ENCODE assay signal across 8 cellular contexts in genomic region chr9:79623799-79624721, GRCh38. TPM values are rescaled to one million over a fixed set of nuclear protein-coding genes. Genes with fewer than 3 reads are reported as not detected.
DNase-seq lines count a peak whose midpoint lies in the region; TF ChIP-seq lines count a peak whose summit lies in the region.

No MANE protein-coding gene starts in this region.

- H3K4me1 ChIP-seq in HEK293 (ENCODE audit: control insufficient read depth, insufficient read depth, low read length), result no peaks in the 10 kb centered on the region

- POLR2A ChIA-PET in HEK293 (lab: Yijun Ruan, JAX), result interaction anchor here (0.6 to 2.2 kb wide), 2 partner anchors 53 to 1280 kb away, joined by 3 to 10 read pairs; partner anchors contain the start of gene TLE4

- no peak overlapping the region for H3K27ac ChIP-seq in HEK293 (ENCODE audit: extremely low read depth, low read depth, low read length)

- peaks cover 6 to 10% (median 7%) of the 10 kb centered on the region in 3 donors for H3K27me3 Mint-ChIP-seq in immature natural killer cell (ENCODE audit: low read depth in 3 of 3)

- H3K4me3 ChIP-seq in HEK293 (ENCODE audit: low read depth, low read length), result no peak overlapping the region

- H3K36me3 Mint-ChIP-seq in immature natural killer cell, result peaks cover 0 to 8% (median 4%) of the 10 kb centered on the region in 3 donors

- H3K4me1 Mint-ChIP-seq in immature natural killer cell, result peaks cover 83 to 91% of the 10 kb centered on the region in 2 donors

- no peaks in the 10 kb centered on the region for H3K9me3 Mint-ChIP-seq in immature natural killer cell

- H3K4me3 Mint-ChIP-seq in immature natural killer cell, result peak overlapping the region; percentile 73 to 85 (median 79)

- DNase-seq in NCI-H2227 treated with DMSO at 0.1 percent for 48 hours (lab: John Stamatoyannopoulos, UW), result peak; percentile 9
- DNase-seq in NCI-H2227 (lab: John Stamatoyannopoulos, UW; ENCODE audit: unreplicated experiment), result no peak
- peak; percentile 61 for DNase-seq in M059J (ENCODE audit: low read depth)
- peak; percentile 6 for DNase-seq in activated T-cell treated with anti-CD3 and anti-CD28 coated beads for 4 hours
- peak; percentile 84 to 85 (median 84) for DNase-seq in immature natural killer cell
- DNase-seq in stimulated activated CD8-positive, alpha-beta memory T cell treated with anti-CD3 and anti-CD28 coated beads, Interleukin-7, amount 100 ng/mL, for 4 hours (ENCODE audit: low read depth in 2 of 2), result peak; percentile 35 to 44
- DNase-seq in NCI-H1694 treated with DMSO at 0.1 percent for 48 hours (lab: John Stamatoyannopoulos, UW), result no peak

- CTCF ChIA-PET in HEK293 (lab: Yijun Ruan, JAX), result interaction anchor here (0.7 kb wide), 1 partner anchor 240 kb away, joined by 4 read pairs; no protein-coding TSS in a partner anchor

- no peak for TF ChIP-seq CTCF in HEK293 (tag by site-specific recombination; IDR thresholded peaks at IDR 0.05)

- peaks cover 0 to 13% of the 10 kb centered on the region in 2 experiments; a peak in 1 of 3 replicates for H3K36me3 ChIP-seq in HEK293 (ENCODE audit: control insufficient read depth in 2 of 2, insufficient read depth in 1 of 2, low read length in 2 of 2)

- H3K27ac Mint-ChIP-seq in immature natural killer cell, result peak overlapping the region; percentile 82 to 94 (median 93)

- H3K9me3 ChIP-seq in HEK293 (ENCODE audit: control insufficient read depth, insufficient read depth, low read depth, low read length), result no peaks in the 10 kb centered on the region

TF ChIP-seq in HEK293, 187 proteins besides CTCF, POLR2A, EP300 and RAD21:
- TF ChIP-seq FEZF1 (tag by site-specific recombination; IDR thresholded peaks at IDR 0.05), result 0 out of 2 replicates have a peak, but pooled peaks have one; percentile 9
- TF ChIP-seq PRDM10 (tag by site-specific recombination; IDR thresholded peaks at IDR 0.05), result peak; percentile 74
- no peak for TF ChIP-seq ZNF785 (tag by site-specific recombination; IDR thresholded peaks at IDR 0.05)
- TF ChIP-seq, protein P1, sequence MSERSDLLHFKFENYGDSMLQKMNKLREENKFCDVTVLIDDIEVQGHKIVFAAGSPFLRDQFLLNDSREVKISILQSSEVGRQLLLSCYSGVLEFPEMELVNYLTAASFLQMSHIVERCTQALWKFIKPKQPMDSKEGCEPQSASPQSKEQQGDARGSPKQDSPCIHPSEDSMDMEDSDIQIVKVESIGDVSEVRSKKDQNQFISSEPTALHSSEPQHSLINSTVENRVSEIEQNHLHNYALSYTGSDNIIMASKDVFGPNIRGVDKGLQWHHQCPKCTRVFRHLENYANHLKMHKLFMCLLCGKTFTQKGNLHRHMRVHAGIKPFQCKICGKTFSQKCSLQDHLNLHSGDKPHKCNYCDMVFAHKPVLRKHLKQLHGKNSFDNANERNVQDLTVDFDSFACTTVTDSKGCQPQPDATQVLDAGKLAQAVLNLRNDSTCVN (tag by site-specific recombination; optimal IDR thresholded peaks at IDR 0.05), result no peak
- no peak for TF ChIP-seq ZNF548 (tag by site-specific recombination; IDR thresholded peaks at IDR 0.05)
- no peak for TF ChIP-seq SALL2 (tag by site-specific recombination; IDR thresholded peaks at IDR 0.05; ENCODE audit: borderline replicate concordance)
- TF ChIP-seq ELK4 (IDR thresholded peaks at IDR 0.05; ENCODE audit: borderline replicate concordance, low read depth, low read length), result no peak
- TF ChIP-seq ZBTB8A (tag by site-specific recombination; IDR thresholded peaks at IDR 0.05), result no peak
- no peak for TF ChIP-seq ZSCAN30 (tag by site-specific recombination; IDR thresholded peaks at IDR 0.05)
- TF ChIP-seq ZFP69B (tag by site-specific recombination; IDR thresholded peaks at IDR 0.05), result peak; percentile 53; the same call in 1 of the 2 replicates
- TF ChIP-seq, protein P2, sequence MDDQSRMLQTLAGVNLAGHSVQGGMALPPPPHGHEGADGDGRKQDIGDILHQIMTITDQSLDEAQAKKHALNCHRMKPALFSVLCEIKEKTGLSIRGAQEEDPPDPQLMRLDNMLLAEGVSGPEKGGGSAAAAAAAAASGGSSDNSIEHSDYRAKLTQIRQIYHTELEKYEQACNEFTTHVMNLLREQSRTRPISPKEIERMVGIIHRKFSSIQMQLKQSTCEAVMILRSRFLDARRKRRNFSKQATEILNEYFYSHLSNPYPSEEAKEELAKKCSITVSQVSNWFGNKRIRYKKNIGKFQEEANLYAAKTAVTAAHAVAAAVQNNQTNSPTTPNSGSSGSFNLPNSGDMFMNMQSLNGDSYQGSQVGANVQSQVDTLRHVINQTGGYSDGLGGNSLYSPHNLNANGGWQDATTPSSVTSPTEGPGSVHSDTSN (CRISPR knock-in tag; IDR thresholded peaks at IDR 0.05), result no peak
- peak; percentile 85 for TF ChIP-seq EGR2 (tag by site-specific recombination; IDR thresholded peaks at IDR 0.05; ENCODE audit: low read depth)
- peak; percentile 24; the same call in 1 of the 2 replicates for TF ChIP-seq TCF7L2 (IDR thresholded peaks at IDR 0.05; ENCODE audit: borderline replicate concordance, low read depth, low read length)
- peak; percentile 53 for TF ChIP-seq SETDB1 (IDR thresholded peaks at IDR 0.05; ENCODE audit: insufficient read length, low read length)
- TF ChIP-seq ZNF664 (tag by site-specific recombination; IDR thresholded peaks at IDR 0.05), result no peak
- TF ChIP-seq ZFHX2 (tag by site-specific recombination; conservative IDR thresholded peaks at IDR 0.05), result peak; percentile 90
- peak; percentile 83 for TF ChIP-seq TRIM28 (IDR thresholded peaks at IDR 0.05; ENCODE audit: borderline replicate concordance, low read length)

RNA-seq across cellular contexts. Expression of gene TLE4, which starts 52.3 kb away (rescaled TPM):
- 205 and 307 TPM in 2 replicates for total RNA-seq in M059J (2014; rRNA removed; shearing (Covaris generic))
- 10 to 100 TPM; 38.0 to 41.4 (median 38.1) TPM for polyA plus RNA-seq in immature natural killer cell

Comparison
In these comparisons a context has a peak if more than half of its experiments do, and no peak if none do; other contexts are left out.
1. DNase-seq: peak in NCI-H2227 treated with DMSO at 0.1 percent for 48 hours (single experiment), M059J (single experiment), activated T-cell treated with anti-CD3 and anti-CD28 coated beads for 4 hours (single experiment), immature natural killer cell (3 of 3) and stimulated activated CD8-positive, alpha-beta memory T cell treated with anti-CD3 and anti-CD28 coated beads, Interleukin-7, amount 100 ng/mL, for 4 hours (2 of 2); none in NCI-H2227 (single experiment) and NCI-H1694 treated with DMSO at 0.1 percent for 48 hours (single experiment).